Comparison of ENCODE assay signal across 8 cellular contexts in genomic region chr16:88785106-88785924, GRCh38. TPM values are rescaled to one million over a fixed set of nuclear protein-coding genes. Genes with fewer than 3 reads are reported as not detected.
DNase-seq lines count a peak whose midpoint lies in the region; TF ChIP-seq lines count a peak whose summit lies in the region.

PIEZO1 (minus strand) TSS chr16:88785220; CDS start chr16:88784964, 256 bp downstream.

- H3K27ac ChIP-seq in adrenal gland = peak within 1 kb of the TSS; percentile 47 to 99 (median 79)
- peak within 1 kb of the TSS; percentile 70 to 83 for H3K27ac ChIP-seq in right atrium auricular region

- H3K4me3 ChIP-seq in adrenal gland = peak within 1 kb of the TSS; percentile 31 to 99 (median 52)
- H3K4me3 ChIP-seq in right atrium auricular region = peak within 1 kb of the TSS; percentile 62 to 76

- H3K4me1 Mint-ChIP-seq in HFFc6 (ENCODE audit: low read depth) = peaks cover 34% of the 10 kb centered on the region

- H3K27me3 ChIP-seq in adrenal gland (no peaks in the 10 kb centered on the region), right atrium auricular region (no peaks in the 10 kb centered on the region)

- intact Hi-C loops in adrenal gland (cut with DNase I) = loop anchor here in 1 of 2 donors (2.0 kb wide), 2 partner anchors 41 to 49 kb away; no protein-coding TSS in a partner anchor

- H3K9me3 ChIP-seq in adrenal gland (replicated peaks in 1 of 3) (no peaks in the 10 kb centered on the region), right atrium auricular region (no peaks in the 10 kb centered on the region)

- TF ChIP-seq CTCF in HFFc6 (IDR thresholded peaks at IDR 0.05) (peak; percentile 95), adrenal gland (IDR thresholded peaks at IDR 0.05) (peak; percentile 62 to 92 (median 82)), right atrium auricular region (IDR thresholded peaks at IDR 0.05) (peak; percentile 85 to 98)

- peaks cover 8% of the 10 kb centered on the region; the same call in 1 of the 2 replicates for H3K36me3 Mint-ChIP-seq in HFFc6 (ENCODE audit: low read depth)

- H3K4me1 ChIP-seq in adrenal gland (replicated peaks in 1 of 2) (peaks cover 10 to 36% of the 10 kb centered on the region in 2 donors), right atrium auricular region (peaks cover 0 to 43% of the 10 kb centered on the region in 2 donors)

- peak; percentile 39 to 66 for TF ChIP-seq POLR2A in adrenal gland (IDR thresholded peaks at IDR 0.05)

- peak within 1 kb of the TSS; percentile 92 for H3K4me3 Mint-ChIP-seq in HFFc6

- 0 to 10% (median 3%) methylated on average over 2 to 109 of the region's 110 CpGs for WGBS in adrenal gland, 4 donors

- DNase-seq in COLO668 (lab: John Stamatoyannopoulos, UW; ENCODE audit: unreplicated experiment) = peak; percentile 66
- DNase-seq in HFFc6 = peak; percentile 35
- DNase-seq in T-helper 1 cell = peak; percentile 70 to 82 (median 80)
- peak; percentile 70 to 80 (median 75) for DNase-seq in adrenal gland
- DNase-seq in right atrium auricular region (ENCODE audit: low spot score) = no peak
- no peak for DNase-seq in pulmonary artery endothelial cell (ENCODE audit: low read depth, low spot score)
- no peak for DNase-seq in T1000 (lab: John Stamatoyannopoulos, UW)
- DNase-seq in NCI-H146 treated with DMSO at 0.1 percent for 48 hours (lab: John Stamatoyannopoulos, UW; ENCODE audit: unreplicated experiment) = no peak

- H3K27ac Mint-ChIP-seq in HFFc6 = peak within 1 kb of the TSS; percentile 88

- H3K36me3 ChIP-seq in adrenal gland (replicated peaks in 1 of 2) (no peaks in the 10 kb centered on the region), right atrium auricular region (no peaks in the 10 kb centered on the region)

- no peaks in the 10 kb centered on the region for H3K9me3 Mint-ChIP-seq in HFFc6

- peaks cover 4% of the 10 kb centered on the region; the same call in 1 of the 2 replicates for H3K27me3 Mint-ChIP-seq in HFFc6 (ENCODE audit: insufficient read depth)

RNA-seq across cellular contexts. Expression of gene PIEZO1, which starts in this region (rescaled TPM):
- total RNA-seq in HFFc6 (2021; fragmentation: NEBNext Ultra II Directional; extraction: Animal tissue kit (Norgen Biotek cat#: 25700)) = 100 to 1,000 TPM; 238 to 293 (median 264) TPM
- total RNA-seq in adrenal gland = 100 to 1,000 TPM in 2 of 8 donors, 10 to 100 TPM in 6; 48.9 to 119 (median 92.4) TPM
- 100 to 1,000 TPM in 2 of 3 donors, 10 to 100 TPM in 1; 16.6 to 327 (median 259) TPM for polyA plus RNA-seq in adrenal gland
- 10 to 100 TPM; 37.7 to 73.2 TPM for total RNA-seq in right atrium auricular region
- total RNA-seq in pulmonary artery endothelial cell = 254 and 312 TPM in 2 replicates

Comparison
In these comparisons a context has a peak if more than half of its experiments do, and no peak if none do; other contexts are left out.
1. DNase-seq: peak in COLO668 (single experiment), HFFc6 (single experiment), T-helper 1 cell (5 of 5) and adrenal gland (7 of 7); none in right atrium auricular region (single experiment), pulmonary artery endothelial cell (single experiment), T1000 (single experiment) and NCI-H146 treated with DMSO at 0.1 percent for 48 hours (single experiment).
2. Peak in every context shown above with its lines, with median percentiles within 50 percentile points of each other: CTCF ChIP-seq.